In genomic region chr15:99466701-99467337, GRCh38 we compare ENCODE assay signal across 24 cellular contexts.
A peak's percentile ranks its signal among the peaks of the same experiment; 100 is the strongest.
DNase-seq lines count a peak whose midpoint lies in the region; ATAC-seq, FAIRE-seq and TF ChIP-seq lines count a peak whose summit lies in the region.
"Had no signal": no experiment of that assay in that cellular context is flagged by ENCODE, and none has a peak within 500 bp of the region (broad histone marks: within the 10 kb centered on the region; RNA-seq: fewer than 3 reads in every experiment).

No MANE protein-coding gene starts in this region.

- DNase-seq in left cardiac atrium, result no peak
- no peak for DNase-seq in cardiac septum (ENCODE audit: low spot score)
- DNase-seq in astrocyte (ENCODE audit: low read depth), result peak; percentile 61
- DNase-seq in islet precursor cell, result peak; percentile 53
- DNase-seq in HTR-8/SVneo (ENCODE audit: insufficient read length, low spot score), result no peak
- no peak for DNase-seq in Peyer's patch
- no peak for DNase-seq in lower leg skin (ENCODE audit: low spot score in 2 of 2)
- DNase-seq: activated CD4-positive, alpha-beta T cell treated with anti-CD3 and anti-CD28 coated beads for 1 hour; activated gamma-delta T cell; anterior cingulate cortex; CD8-positive, alpha-beta T cell; DND-41; gastrocnemius medialis; left colon; NCI-H2081 treated with DMSO at 0.1 percent for 48 hours; NCI-H510A; occipital lobe; right lobe of liver; SK-N-SH; stimulated activated naive CD4-positive, alpha-beta T cell; T-helper 9 cell; transverse colon had no signal

- H3K4me3 Mint-ChIP-seq in astrocyte (ENCODE audit: unreplicated experiment), result no peak overlapping the region
- H3K4me3 Mint-ChIP-seq: CD8-positive, alpha-beta T cell had no signal

- no peak overlapping the region for H3K4me2 ChIP-seq in astrocyte (ENCODE audit: low read length)
- H3K4me2 ChIP-seq: SK-N-SH had no signal

- H3K27ac ChIP-seq in astrocyte (ENCODE audit: low read depth, low read length) (no peak overlapping the region), Peyer's patch (peak overlapping the region in 1 of 4 donors; percentile 13)
- H3K27ac ChIP-seq: gastrocnemius medialis, right lobe of liver, transverse colon had no signal

- H3K4me3 ChIP-seq in astrocyte (ENCODE audit: insufficient read depth, low read depth, low read length), result no peak overlapping the region
- no peak overlapping the region for H3K4me3 ChIP-seq in Peyer's patch
- no peak overlapping the region for H3K4me3 ChIP-seq in lower leg skin (ENCODE audit: low read depth, poor library complexity, severe bottlenecking)
- H3K4me3 ChIP-seq: gastrocnemius medialis, right lobe of liver, transverse colon had no signal

- no peak overlapping the region for H3K9ac ChIP-seq in astrocyte (ENCODE audit: low read length)
- H3K9ac ChIP-seq: SK-N-SH had no signal

- no peaks in the 10 kb centered on the region for H3K27me3 Mint-ChIP-seq in astrocyte (ENCODE audit: low read depth, unreplicated experiment)

- H3K36me3 ChIP-seq in astrocyte (ENCODE audit: insufficient read depth, low read length) (no peaks in the 10 kb centered on the region), Peyer's patch (no peaks in the 10 kb centered on the region)
- H3K36me3 ChIP-seq: gastrocnemius medialis, right lobe of liver, transverse colon had no signal

- WGBS in lower leg skin, 2 donors, result 85 to 87% methylated on average over 18 of the region's 18 CpGs

- H3K4me1 Mint-ChIP-seq in astrocyte (ENCODE audit: low read depth, unreplicated experiment), result no peaks in the 10 kb centered on the region

- H3K79me2 ChIP-seq in astrocyte (ENCODE audit: insufficient read depth, low read length), result no peaks in the 10 kb centered on the region

- H3K9me3 ChIP-seq in astrocyte (ENCODE audit: insufficient read depth, low read depth, low read length), result no peaks in the 10 kb centered on the region
- H3K9me3 ChIP-seq in Peyer's patch, result no peaks in the 10 kb centered on the region
- H3K9me3 ChIP-seq: right lobe of liver, SK-N-SH had no signal

- H3K27ac Mint-ChIP-seq in astrocyte (ENCODE audit: unreplicated experiment), result no peak overlapping the region
- H3K27ac Mint-ChIP-seq: CD8-positive, alpha-beta T cell had no signal

- TF ChIP-seq CTCF in astrocyte (IDR thresholded peaks at IDR 0.05; ENCODE audit: insufficient read depth, low read depth, low read length) (no peak), Peyer's patch (IDR thresholded peaks at IDR 0.05) (no peak), lower leg skin (IDR thresholded peaks at IDR 0.05) (no peak)

- ATAC-seq in left cardiac atrium (peak; percentile 15 to 55), GM19328 (IDR thresholded peaks at IDR 0.05; ENCODE audit: unreplicated experiment) (no peak)
- ATAC-seq: CD8-positive, alpha-beta T cell; gastrocnemius medialis; left colon had no signal

- H3K9me3 Mint-ChIP-seq in astrocyte (ENCODE audit: unreplicated experiment), result peaks cover 11% of the 10 kb centered on the region

- no peak for TF ChIP-seq POLR2A in Peyer's patch (IDR thresholded peaks at IDR 0.05)
- no peak for TF ChIP-seq POLR2A in lower leg skin (IDR thresholded peaks at IDR 0.05)

- H3K36me3 Mint-ChIP-seq in astrocyte (ENCODE audit: low read depth, unreplicated experiment), result no peaks in the 10 kb centered on the region

- H3K27me3 ChIP-seq in astrocyte (ENCODE audit: insufficient read depth, low read length), result no peaks in the 10 kb centered on the region
- no peaks in the 10 kb centered on the region for H3K27me3 ChIP-seq in Peyer's patch
- H3K27me3 ChIP-seq: gastrocnemius medialis, right lobe of liver, transverse colon had no signal

- H2AFZ ChIP-seq in astrocyte (ENCODE audit: low read depth, low read length), result peak overlapping the region; percentile 35

- no peaks in the 10 kb centered on the region for H4K20me1 ChIP-seq in astrocyte (ENCODE audit: insufficient read depth, low read length)

- intact Hi-C loops in left cardiac atrium (cut with DNase I) (no loop called here), cardiac septum (cut with DNase I) (no loop called here), lower leg skin (cut with DNase I; ENCODE audit: low total_unique reads) (loop anchor here (2.0 kb wide), 1 partner anchor 36 kb away; no protein-coding TSS in a partner anchor)

- FAIRE-seq in astrocyte (lab: Jason Lieb, UNC) (no peak), HTR-8/SVneo (lab: Jason Lieb, UNC) (no peak)
- FAIRE-seq: colon had no signal

- H3K4me1 ChIP-seq in astrocyte (ENCODE audit: insufficient read depth, low read length), result peaks cover 8% of the 10 kb centered on the region
- H3K4me1 ChIP-seq in Peyer's patch, result no peaks in the 10 kb centered on the region
- H3K4me1 ChIP-seq: gastrocnemius medialis, right lobe of liver, transverse colon had no signal

Comparison
In these comparisons a context has a peak if more than half of its experiments do, and no peak if none do; other contexts are left out.
1. DNase-seq: peak in astrocyte (single experiment) and islet precursor cell (single experiment); none in left cardiac atrium (single experiment), cardiac septum (single experiment), HTR-8/SVneo (single experiment), Peyer's patch (0 of 3) and lower leg skin (0 of 2).